Comparison of ENCODE assay signal across 25 cellular contexts in genomic region chr9:126536131-126536530, GRCh38.
"Had no signal": no experiment of that assay in that cellular context is flagged by ENCODE, and none has a peak within 500 bp of the region (broad histone marks: within the 10 kb centered on the region; RNA-seq: fewer than 3 reads in every experiment).

No MANE protein-coding gene starts in this region.

- H3K4me2 ChIP-seq: smooth muscle cell had no signal

- H3K27me3 ChIP-seq: neutrophil, upper lobe of left lung had no signal

- H3K4me3 Mint-ChIP-seq: activated CD4-positive, alpha-beta T cell treated with anti-CD3 and anti-CD28 coated beads, Interleukin-2, amount 10 ng/mL, durations not matched to agents 7 days and 5 days; activated CD8-positive, alpha-beta T cell treated with anti-CD3 and anti-CD28 coated beads for 36 hours; activated T-helper 1 cell treated with anti-CD3 and anti-CD28 coated beads, Interleukin-12 subunit alpha, Interleukin-12 subunit beta, Interleukin-2, Interleukin-4 antibody, amounts not matched to agents 30 ng/mL and 10 ng/mL and 1 ng/mL, durations not matched to agents 14 hours and 24 hours and 36 hours; brain; mesothelial cell of epicardium; nephron; T-helper 2 cell treated with Interferon-gamma antibody and Interleukin-4, amounts not matched to agents 5 μg/mL and 100 μg/mL, for 36 hours had no signal

- FAIRE-seq: keratinocyte, pancreas had no signal

- H3K4me1 ChIP-seq: foreskin keratinocyte, pancreas had no signal

- H3K36me3 ChIP-seq: neutrophil, pancreas, thoracic aorta, upper lobe of left lung had no signal

- H3K4me3 ChIP-seq: lung, pancreas, smooth muscle cell, thoracic aorta, upper lobe of left lung had no signal

- H3K36me3 Mint-ChIP-seq: activated naive CD4-positive, alpha-beta T cell treated with anti-CD3 and anti-CD28 coated beads, Interleukin-2, amount 50 U/mL, for 72 hours; brain; mesothelial cell of epicardium had no signal

- H3K4me1 Mint-ChIP-seq: activated CD4-positive, alpha-beta T cell treated with anti-CD3 and anti-CD28 coated beads, Interleukin-2, amount 10 ng/mL, durations not matched to agents 7 days and 5 days had no signal

- DNase-seq: activated CD4-positive, alpha-beta T cell treated with anti-CD3 and anti-CD28 coated beads, Interleukin-2, amount 10 ng/mL, durations not matched to agents 7 days and 5 days; activated CD4-positive, CD25-positive, alpha-beta regulatory T cell treated with anti-CD3 and anti-CD28 coated beads, Interleukin-2, amount 50 U/mL, for 72 hours; activated CD8-positive, alpha-beta T cell treated with anti-CD3 and anti-CD28 coated beads for 36 hours; aorta; caudate nucleus; effector memory CD4-positive, alpha-beta T cell; right cardiac atrium; stimulated activated CD4-positive, alpha-beta T cell treated with anti-CD3 and anti-CD28 coated beads, Interleukin-2, amount 100 ng/mL, for 48 hours; stimulated activated naive CD4-positive, alpha-beta T cell; upper lobe of left lung had no signal

- H3K27ac ChIP-seq: foreskin keratinocyte, neutrophil, pancreas, thoracic aorta, upper lobe of left lung, VCaP had no signal

- H3K9me3 ChIP-seq: neutrophil, pancreas, thoracic aorta, upper lobe of left lung had no signal

- ATAC-seq: activated CD8-positive, alpha-beta T cell treated with anti-CD3 and anti-CD28 coated beads for 36 hours; activated naive CD4-positive, alpha-beta T cell treated with anti-CD3 and anti-CD28 coated beads, Interleukin-2, amount 50 U/mL, for 72 hours; left lobe of liver; pancreas; right cardiac atrium had no signal

- H3K27ac Mint-ChIP-seq: activated CD4-positive, alpha-beta T cell treated with anti-CD3 and anti-CD28 coated beads, Interleukin-2, amount 10 ng/mL, durations not matched to agents 7 days and 5 days; activated CD8-positive, alpha-beta T cell treated with anti-CD3 and anti-CD28 coated beads for 36 hours; activated naive CD4-positive, alpha-beta T cell treated with anti-CD3 and anti-CD28 coated beads, Interleukin-2, amount 50 U/mL, for 72 hours; activated T-helper 1 cell treated with anti-CD3 and anti-CD28 coated beads, Interleukin-12 subunit alpha, Interleukin-12 subunit beta, Interleukin-2, Interleukin-4 antibody, amounts not matched to agents 30 ng/mL and 10 ng/mL and 1 ng/mL, durations not matched to agents 14 hours and 24 hours and 36 hours; mesothelial cell of epicardium; nephron; T-helper 2 cell treated with Interferon-gamma antibody and Interleukin-4, amounts not matched to agents 5 μg/mL and 100 μg/mL, for 36 hours had no signal
